In genomic region chr2:157572725-157573124, GRCh38 we compare ENCODE assay signal across 9 cellular contexts. TPM values are rescaled to one million over a fixed set of nuclear protein-coding genes. Genes with fewer than 3 reads are reported as not detected.
A peak's percentile ranks its signal among the peaks of the same experiment; 100 is the strongest.
DNase-seq lines count a peak whose midpoint lies in the region; ATAC-seq and TF ChIP-seq lines count a peak whose summit lies in the region.
"Had no signal": no experiment of that assay in that cellular context is flagged by ENCODE, and none has a peak within 500 bp of the region (broad histone marks: within the 10 kb centered on the region; RNA-seq: fewer than 3 reads in every experiment).

No MANE protein-coding gene starts in this region.

- POLR2A ChIA-PET in PC-3 (lab: Charles Lee; ENCODE audit: unreplicated experiment): interaction anchor here (0.6 kb wide), 1 partner anchor 84 kb away, joined by 3 read pairs; no protein-coding TSS in a partner anchor

- no peaks in the 10 kb centered on the region for H3K79me2 ChIP-seq in PC-3 (ENCODE audit: low read length)

- no peaks in the 10 kb centered on the region for H4K20me1 ChIP-seq in PC-3 (ENCODE audit: low read length)

- H3F3A ChIP-seq in PC-3 (ENCODE audit: low read length, unreplicated experiment): no peaks in the 10 kb centered on the region

- CTCF ChIA-PET in PC-3 (lab: Charles Lee): interaction anchor here (0.6 to 0.9 kb wide), 2 partner anchors 14 to 205 kb away, joined by 3 to 5 read pairs; no protein-coding TSS in a partner anchor

- H3K27me3 ChIP-seq in PC-3 (ENCODE audit: low read length) (no peaks in the 10 kb centered on the region), left lung (no peaks in the 10 kb centered on the region)
- H3K27me3 ChIP-seq: neutrophil had no signal

- TF ChIP-seq CTCF in GM12864 (IDR thresholded peaks at IDR 0.05; ENCODE audit: low read depth, low read length, missing control alignments) (peak; percentile 46), PC-3 (conservative IDR thresholded peaks at IDR 0.05; ENCODE audit: low read depth, low read length) (peak; percentile 60), left lung (IDR thresholded peaks at IDR 0.05) (peak in 1 of 2 donors; percentile 10)

- no peak overlapping the region for H3K9ac ChIP-seq in PC-3 (ENCODE audit: low read length)

- no peak overlapping the region for H2AFZ ChIP-seq in PC-3 (ENCODE audit: low read length)

- BruUV-seq in PC-3 (replicated peaks; lab: Mats Ljungman, UMichigan): no TSS peak

- H3K4me2 ChIP-seq in PC-3 (ENCODE audit: low read length): no peak overlapping the region

- no peak for DNase-seq in GM12864 (ENCODE audit: low read depth)
- peak; percentile 43 for DNase-seq in PC-3
- no peak for DNase-seq in left lung
- no peak for DNase-seq in anterior cingulate cortex (lab: John Stamatoyannopoulos, UW)
- no peak for DNase-seq in activated T-cell treated with anti-CD3 and anti-CD28 coated beads, Interleukin-2, amount 50 U/mL, for 48 hours
- DNase-seq in effector CD4-positive, alpha-beta T cell: no peak

- no peaks in the 10 kb centered on the region for H3K4me1 ChIP-seq in PC-3 (ENCODE audit: insufficient read depth, low read length)
- H3K4me1 ChIP-seq in left lung: no peaks in the 10 kb centered on the region

- H3K36me3 ChIP-seq in PC-3 (ENCODE audit: low read depth, low read length): no peaks in the 10 kb centered on the region
- H3K36me3 ChIP-seq in left lung: no peaks in the 10 kb centered on the region
- H3K36me3 ChIP-seq: neutrophil had no signal

- no peaks in the 10 kb centered on the region for H3K9me2 ChIP-seq in PC-3 (replicated peaks; ENCODE audit: low read length)

- intact Hi-C loops in PC-3 (cut with micrococcal nuclease) (no loop called here), left lung (cut with DNase I) (no loop called here)

- ATAC-seq in HG02763 (IDR thresholded peaks at IDR 0.05; ENCODE audit: unreplicated experiment) (peak; percentile 61), PC-3 (peak; percentile 77), left lung (peak; percentile 21), GM18873 (IDR thresholded peaks at IDR 0.05; ENCODE audit: low FRiP score, unreplicated experiment) (no peak)

- H3K4me3 ChIP-seq in GM12864 (ENCODE audit: low read depth, low read length): no peak overlapping the region
- no peak overlapping the region for H3K4me3 ChIP-seq in PC-3 (ENCODE audit: low read length)
- H3K4me3 ChIP-seq in left lung: no peak overlapping the region

- H3K9me3 ChIP-seq in PC-3 (ENCODE audit: low read length) (no peaks in the 10 kb centered on the region), left lung (no peaks in the 10 kb centered on the region)
- H3K9me3 ChIP-seq: neutrophil had no signal

- H3K27ac ChIP-seq in PC-3 (ENCODE audit: low read length) (no peak overlapping the region), left lung (no peak overlapping the region)
- H3K27ac ChIP-seq: neutrophil had no signal

RNA-seq across cellular contexts. Expression of gene ACVR1C, which starts 55.9 kb away (rescaled TPM):
- total RNA-seq in PC-3 (2014; rRNA removed): 0.17 and 0.40 TPM in 2 replicates
- 1 to 10 TPM; 1.3 to 1.6 TPM for total RNA-seq in left lung
